In genomic region chr22:29224121-29224858, GRCh38 we compare ENCODE assay signal across 1 cellular context.
A peak's percentile ranks its signal among the peaks of the same experiment; 100 is the strongest.
TF ChIP-seq lines count a peak whose summit lies in the region.

No MANE protein-coding gene starts in this region.

TF ChIP-seq in HepG2, 621 proteins besides CTCF, POLR2A, EP300 and RAD21:
- TF ChIP-seq NFE2 (CRISPR knock-in tag; IDR thresholded peaks at IDR 0.05) (no peak), ZNF550 (CRISPR knock-in tag; IDR thresholded peaks at IDR 0.05; ENCODE audit: borderline replicate concordance) (no peak), ZFP36 (IDR thresholded peaks at IDR 0.05; ENCODE audit: borderline replicate concordance, low read depth, low read length, partially characterized antibody) (no peak), HNF4A (CRISPR knock-in tag; IDR thresholded peaks at IDR 0.05) (no peak), MED1 (CRISPR knock-in tag; IDR thresholded peaks at IDR 0.05) (no peak), ZNF629 (CRISPR knock-in tag; conservative IDR thresholded peaks at IDR 0.05) (peak; percentile 71), ZNF616 (CRISPR knock-in tag; IDR thresholded peaks at IDR 0.05; ENCODE audit: low read depth) (no peak), ZKSCAN1 (IDR thresholded peaks at IDR 0.05; ENCODE audit: low read length) (peak; percentile 50; the same call in 1 of the 2 replicates)
